ENCODE assay signal across 1 cellular context in the genomic region with DNA sequence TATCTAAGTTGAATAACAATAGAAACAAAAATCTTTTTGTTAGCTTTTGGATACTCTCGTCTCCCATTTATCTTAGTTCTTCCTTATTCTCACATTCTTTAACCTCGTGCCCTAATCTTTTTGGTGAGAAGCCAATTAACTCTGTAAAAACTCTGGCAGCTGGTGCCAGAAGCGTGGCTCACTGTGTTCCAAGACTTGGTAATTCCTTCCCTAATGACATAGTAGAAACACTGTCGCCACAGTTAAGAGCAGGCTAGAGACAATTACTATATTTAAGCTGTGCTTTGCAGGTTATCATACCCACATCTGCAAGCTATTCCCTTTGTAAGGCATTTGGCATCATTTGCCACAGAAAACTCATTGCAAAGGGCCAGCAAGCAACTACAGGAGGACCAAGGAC.
TF ChIP-seq lines count a peak whose summit lies in the region.

No MANE protein-coding gene starts in this region.

TF ChIP-seq in endothelial cell of umbilical vein, 7 proteins besides CTCF, POLR2A, EP300 and RAD21 (continued from another document):
- TF ChIP-seq EZH2 (IDR thresholded peaks at IDR 0.05; ENCODE audit: borderline replicate concordance, low read depth, low read length, severe bottlenecking) (no peak), POLR2AphosphoS5 (IDR thresholded peaks at IDR 0.05; ENCODE audit: insufficient read depth, low read depth, low read length) (no peak)
